Comparison of ENCODE assay signal across 1 cellular context in genomic region chr2:42124051-42124813, GRCh38.
TF ChIP-seq lines count a peak whose summit lies in the region.

No MANE protein-coding gene starts in this region.

TF ChIP-seq in HepG2, 621 proteins besides CTCF, POLR2A, EP300 and RAD21 (continued from another document and continues in another):
- TF ChIP-seq TFE3 (CRISPR knock-in tag; IDR thresholded peaks at IDR 0.05) (peak; percentile 89), ZNF251 (CRISPR knock-in tag; IDR thresholded peaks at IDR 0.05) (no peak), TFDP2 (CRISPR knock-in tag; IDR thresholded peaks at IDR 0.05) (no peak), NCOA5 (CRISPR knock-in tag; IDR thresholded peaks at IDR 0.05) (no peak), DRAP1 (CRISPR knock-in tag; IDR thresholded peaks at IDR 0.05) (peak; percentile 50), ZNF660 (CRISPR knock-in tag; IDR thresholded peaks at IDR 0.05; ENCODE audit: borderline replicate concordance, low read depth) (no peak), FIP1L1 (IDR thresholded peaks at IDR 0.05; ENCODE audit: borderline replicate concordance, insufficient read depth, low read depth, low read length) (no peak), SOX13 (IDR thresholded peaks at IDR 0.05) (no peak), SOX13 (CRISPR knock-in tag; conservative IDR thresholded peaks at IDR 0.05 in 1 of 2, IDR thresholded peaks at IDR 0.05 in 1 of 2) (peak in 1 of 2 experiments; percentile 34; a peak in 1 of 4 replicates), DNMT3B (CRISPR knock-in tag; conservative IDR thresholded peaks at IDR 0.05) (no peak), ZNF770 (CRISPR knock-in tag; IDR thresholded peaks at IDR 0.05) (peak; percentile 24; the same call in 1 of the 2 replicates), ZNF737 (CRISPR knock-in tag; IDR thresholded peaks at IDR 0.05; ENCODE audit: borderline replicate concordance) (no peak), KAT8 (CRISPR knock-in tag; IDR thresholded peaks at IDR 0.05) (peak; percentile 41; the same call in 1 of the 2 replicates), IKZF1 (IDR thresholded peaks at IDR 0.05) (no peak), ZSCAN20 (CRISPR knock-in tag; IDR thresholded peaks at IDR 0.05; ENCODE audit: borderline replicate concordance) (no peak), FOXC1 (CRISPR knock-in tag; IDR thresholded peaks at IDR 0.05; ENCODE audit: borderline replicate concordance) (no peak), GRHL1 (CRISPR knock-in tag; conservative IDR thresholded peaks at IDR 0.05) (no peak), TRAFD1 (CRISPR knock-in tag; IDR thresholded peaks at IDR 0.05; ENCODE audit: borderline replicate concordance) (no peak), DBP (CRISPR knock-in tag; IDR thresholded peaks at IDR 0.05; ENCODE audit: not compliant biosample characterization) (no peak), ZNF3 (CRISPR knock-in tag; IDR thresholded peaks at IDR 0.05) (no peak), ZNF552 (CRISPR knock-in tag; IDR thresholded peaks at IDR 0.05; ENCODE audit: borderline replicate concordance) (no peak), HNRNPUL1 (IDR thresholded peaks at IDR 0.05; ENCODE audit: low read depth, low read length) (no peak), CHCHD3 (CRISPR knock-in tag; IDR thresholded peaks at IDR 0.05) (no peak), JUND (CRISPR knock-in tag; IDR thresholded peaks at IDR 0.05) (no peak), PAXIP1 (CRISPR knock-in tag; conservative IDR thresholded peaks at IDR 0.05) (peak; percentile 73), HOMEZ (CRISPR knock-in tag; IDR thresholded peaks at IDR 0.05; ENCODE audit: low read depth) (peak; percentile 53; the same call in 1 of the 2 replicates), IKZF4 (CRISPR knock-in tag; IDR thresholded peaks at IDR 0.05; ENCODE audit: borderline replicate concordance, low read depth, not compliant biosample characterization) (no peak), ZNF275 (CRISPR knock-in tag; IDR thresholded peaks at IDR 0.05; ENCODE audit: borderline replicate concordance) (no peak), SP140L (CRISPR knock-in tag; IDR thresholded peaks at IDR 0.05; ENCODE audit: borderline replicate concordance) (no peak), ZNF530 (CRISPR knock-in tag; IDR thresholded peaks at IDR 0.05; ENCODE audit: low read depth) (no peak), ZNF335 (CRISPR knock-in tag; IDR thresholded peaks at IDR 0.05) (0 out of 2 replicates have a peak, but pooled peaks have one; percentile 40), SALL2 (CRISPR knock-in tag; IDR thresholded peaks at IDR 0.05) (no peak), BRCA1 (CRISPR knock-in tag; IDR thresholded peaks at IDR 0.05) (no peak), ZBTB44 (CRISPR knock-in tag; IDR thresholded peaks at IDR 0.05) (no peak), EED (CRISPR knock-in tag; IDR thresholded peaks at IDR 0.05) (no peak), FOXM1 (CRISPR knock-in tag; IDR thresholded peaks at IDR 0.05) (no peak), KLF12 (CRISPR knock-in tag; IDR thresholded peaks at IDR 0.05; ENCODE audit: borderline replicate concordance) (no peak)
